18 cellular contexts compared by ENCODE assay signal in genomic region chr19:40862785-40863184, GRCh38. TPM values are rescaled to one million over a fixed set of nuclear protein-coding genes. Genes with fewer than 3 reads are reported as not detected.
A peak's percentile ranks its signal among the peaks of the same experiment; 100 is the strongest.
DNase-seq lines count a peak whose midpoint lies in the region; ATAC-seq and TF ChIP-seq lines count a peak whose summit lies in the region.
"Had no signal": no experiment of that assay in that cellular context is flagged by ENCODE, and none has a peak within 500 bp of the region (broad histone marks: within the 10 kb centered on the region; RNA-seq: fewer than 3 reads in every experiment).

No MANE protein-coding gene starts in this region.

- ATAC-seq in right lobe of liver (peak; percentile 37 to 73 (median 53)), GM18502 (IDR thresholded peaks at IDR 0.05; ENCODE audit: poor library complexity, unreplicated experiment) (no peak)
- ATAC-seq in activated CD8-positive, alpha-beta T cell treated with anti-CD3 and anti-CD28 coated beads, Interleukin-2, amount 10 ng/mL, durations not matched to agents 7 days and 5 days = no peak
- ATAC-seq: activated CD4-positive, CD25-positive, alpha-beta regulatory T cell treated with anti-CD3 and anti-CD28 coated beads, Interleukin-2, amount 50 U/mL, for 24 hours had no signal

- H3K9me3 ChIP-seq in adipocyte (ENCODE audit: control insufficient read depth, low read length) (no peaks in the 10 kb centered on the region), right lobe of liver (no peaks in the 10 kb centered on the region)
- H3K9me3 ChIP-seq: SJCRH30 had no signal

- H3K9me3 Mint-ChIP-seq in activated CD8-positive, alpha-beta T cell treated with anti-CD3 and anti-CD28 coated beads, Interleukin-2, amount 10 ng/mL, durations not matched to agents 7 days and 5 days (ENCODE audit: insufficient read depth) = no peaks in the 10 kb centered on the region
- no peaks in the 10 kb centered on the region for H3K9me3 Mint-ChIP-seq in endothelial cell (ENCODE audit: unreplicated experiment)

- H3K4me3 ChIP-seq in HL-60 (replicated peaks; ENCODE audit: insufficient read depth, low read length) = no peak overlapping the region
- H3K4me3 ChIP-seq in adipocyte (ENCODE audit: low read length) = no peak overlapping the region
- H3K4me3 ChIP-seq in right lobe of liver = no peak overlapping the region
- H3K4me3 ChIP-seq: SJCRH30 had no signal

- peaks cover 29% of the 10 kb centered on the region for H3K27me3 Mint-ChIP-seq in activated CD8-positive, alpha-beta T cell treated with anti-CD3 and anti-CD28 coated beads, Interleukin-2, amount 10 ng/mL, durations not matched to agents 7 days and 5 days (ENCODE audit: low read depth)
- no peaks in the 10 kb centered on the region for H3K27me3 Mint-ChIP-seq in endothelial cell (ENCODE audit: unreplicated experiment)

- H3K4me1 ChIP-seq in adipocyte (ENCODE audit: control insufficient read depth, insufficient read depth, low read length) (peaks cover 19% of the 10 kb centered on the region), right lobe of liver (peaks cover 0 to 7% (median 3%) of the 10 kb centered on the region in 4 donors)
- H3K4me1 ChIP-seq: SJCRH30 had no signal

- H3K27me3 ChIP-seq in HL-60 (ENCODE audit: insufficient read depth, poor library complexity, severe bottlenecking) = no peaks in the 10 kb centered on the region
- no peaks in the 10 kb centered on the region for H3K27me3 ChIP-seq in adipocyte (replicated peaks; ENCODE audit: control insufficient read depth, insufficient read depth, low read length)
- H3K27me3 ChIP-seq in right lobe of liver = no peaks in the 10 kb centered on the region

- POLR2A ChIA-PET in activated CD8-positive, alpha-beta T cell treated with anti-CD3 and anti-CD28 coated beads, Interleukin-2, amount 10 ng/mL, durations not matched to agents 7 days and 5 days (lab: Charles Lee) = no interaction called here

- no peaks in the 10 kb centered on the region for H3K4me1 Mint-ChIP-seq in activated CD8-positive, alpha-beta T cell treated with anti-CD3 and anti-CD28 coated beads, Interleukin-2, amount 10 ng/mL, durations not matched to agents 7 days and 5 days (ENCODE audit: low read depth)
- no peaks in the 10 kb centered on the region for H3K4me1 Mint-ChIP-seq in endothelial cell (ENCODE audit: unreplicated experiment)
- H3K4me1 Mint-ChIP-seq: B cell had no signal

- H3K36me3 ChIP-seq in adipocyte (ENCODE audit: control insufficient read depth, insufficient read depth, low read length, severe bottlenecking) (no peaks in the 10 kb centered on the region), right lobe of liver (no peaks in the 10 kb centered on the region)
- H3K36me3 ChIP-seq: SJCRH30 had no signal

- no peak overlapping the region for H3K4me3 Mint-ChIP-seq in activated CD8-positive, alpha-beta T cell treated with anti-CD3 and anti-CD28 coated beads, Interleukin-2, amount 10 ng/mL, durations not matched to agents 7 days and 5 days
- no peak overlapping the region for H3K4me3 Mint-ChIP-seq in endothelial cell (ENCODE audit: unreplicated experiment)
- H3K4me3 Mint-ChIP-seq: B cell had no signal

- peak overlapping the region; percentile 11 for H3K9ac ChIP-seq in adipocyte (ENCODE audit: low read length)

- no peak for TF ChIP-seq POLR2A in right lobe of liver (IDR thresholded peaks at IDR 0.05)

- TF ChIP-seq CTCF in HL-60 (IDR thresholded peaks at IDR 0.05; ENCODE audit: insufficient read depth, low read length) (no peak), right lobe of liver (IDR thresholded peaks at IDR 0.05) (no peak), endothelial cell (IDR thresholded peaks at IDR 0.05; ENCODE audit: unreplicated experiment) (no peak)

- DNase-seq in AG20443 (ENCODE audit: low spot score) (peak; percentile 20), HL-60 (ENCODE audit: low read depth in 1 of 2, low spot score in 1 of 2) (peak in 1 of 2 experiments; percentile 23), adipocyte (ENCODE audit: low read depth) (peak; percentile 41), right lobe of liver (no peak), endothelial cell (ENCODE audit: low spot score) (no peak)
- no peak for DNase-seq in activated CD8-positive, alpha-beta T cell treated with anti-CD3 and anti-CD28 coated beads, Interleukin-2, amount 10 ng/mL, durations not matched to agents 7 days and 5 days
- DNase-seq in activated CD4-positive, CD25-positive, alpha-beta regulatory T cell treated with anti-CD3 and anti-CD28 coated beads, Interleukin-2, amount 50 U/mL, for 72 hours = no peak
- DNase-seq: activated effector memory CD4-positive, alpha-beta T cell treated with anti-CD3 and anti-CD28 coated beads, Interleukin-2, amount 50 U/mL, for 16 hours; anterior cingulate cortex; DMS153; NCI-H187; NCI-H446 treated with DMSO at 0.1 percent for 48 hours; retina; SJCRH30 had no signal

- H3K27ac ChIP-seq in HL-60 (replicated peaks) (peak overlapping the region; percentile 50), right lobe of liver (no peak overlapping the region)
- H3K27ac ChIP-seq: SJCRH30 had no signal

- intact Hi-C loops in right lobe of liver (cut with DNase I) = no loop called here

- no peak overlapping the region for H3K27ac Mint-ChIP-seq in activated CD8-positive, alpha-beta T cell treated with anti-CD3 and anti-CD28 coated beads, Interleukin-2, amount 10 ng/mL, durations not matched to agents 7 days and 5 days
- no peak overlapping the region for H3K27ac Mint-ChIP-seq in endothelial cell (ENCODE audit: unreplicated experiment)
- H3K27ac Mint-ChIP-seq: B cell had no signal

- H3K36me3 Mint-ChIP-seq in activated CD8-positive, alpha-beta T cell treated with anti-CD3 and anti-CD28 coated beads, Interleukin-2, amount 10 ng/mL, durations not matched to agents 7 days and 5 days (ENCODE audit: low read depth) = no peaks in the 10 kb centered on the region
- no peaks in the 10 kb centered on the region for H3K36me3 Mint-ChIP-seq in endothelial cell (ENCODE audit: low read depth, unreplicated experiment)

- 20% methylated on average over 4 of the region's 4 CpGs for whole genome bisulfite sequencing in right lobe of liver (ENCODE audit: insufficient coverage, low coverage, low lambda C conversion rate, missing lambda C conversion rate)

- CTCF ChIA-PET in activated CD8-positive, alpha-beta T cell treated with anti-CD3 and anti-CD28 coated beads, Interleukin-2, amount 10 ng/mL, durations not matched to agents 7 days and 5 days (lab: Charles Lee) = no interaction called here

RNA-seq across cellular contexts. Expression of gene CYP2A6, which starts 12.5 kb away (rescaled TPM):
- total RNA-seq in right lobe of liver (1,000 to 10,000 TPM in 3 of 6 experiments, 100 to 1,000 TPM in 1, 10 to 100 TPM in 2; 73.6 to 3,618 (median 1,239) TPM), endothelial cell (ENCODE audit: unreplicated experiment) (not detected)
- not detected for total RNA-seq in activated CD8-positive, alpha-beta T cell treated with anti-CD3 and anti-CD28 coated beads, Interleukin-2, amount 10 ng/mL, durations not matched to agents 7 days and 5 days
- total RNA-seq: B cell, cerebellum, SJCRH30 had no signal

RNA-seq across cellular contexts. Expression of gene CYP2A7, which starts 19.2 kb away (rescaled TPM):
- total RNA-seq in right lobe of liver (1,000 to 10,000 TPM in 1 of 6 experiments, 100 to 1,000 TPM in 2, 10 to 100 TPM in 1, 1 to 10 TPM in 2; 2.5 to 2,068 (median 134) TPM), endothelial cell (ENCODE audit: unreplicated experiment) (not detected)
- not detected for total RNA-seq in activated CD8-positive, alpha-beta T cell treated with anti-CD3 and anti-CD28 coated beads, Interleukin-2, amount 10 ng/mL, durations not matched to agents 7 days and 5 days
- total RNA-seq: B cell, cerebellum, SJCRH30 had no signal

Comparison
In these comparisons a context has a peak if more than half of its experiments do, and no peak if none do; other contexts are left out.
1. DNase-seq: peak in AG20443 (single experiment) and adipocyte (single experiment); none in right lobe of liver (0 of 3), activated CD8-positive, alpha-beta T cell treated with anti-CD3 and anti-CD28 coated beads, Interleukin-2, amount 10 ng/mL, durations not matched to agents 7 days and 5 days (single experiment), activated CD4-positive, CD25-positive, alpha-beta regulatory T cell treated with anti-CD3 and anti-CD28 coated beads, Interleukin-2, amount 50 U/mL, for 72 hours (single experiment) and endothelial cell (single experiment).
2. ATAC-seq: peak in right lobe of liver (4 of 4); none in activated CD8-positive, alpha-beta T cell treated with anti-CD3 and anti-CD28 coated beads, Interleukin-2, amount 10 ng/mL, durations not matched to agents 7 days and 5 days (single experiment) and GM18502 (single experiment).
3. RNA of gene CYP2A6, which starts 12.5 kb away (total RNA-seq): 73.6 to 3,618 TPM in right lobe of liver; not detected in activated CD8-positive, alpha-beta T cell treated with anti-CD3 and anti-CD28 coated beads, Interleukin-2, amount 10 ng/mL, durations not matched to agents 7 days and 5 days and not detected in endothelial cell (single experiment); every median in the first group is over 10 times any median in the second.